Comparison of ENCODE assay signal across 23 cellular contexts in the genomic region with DNA sequence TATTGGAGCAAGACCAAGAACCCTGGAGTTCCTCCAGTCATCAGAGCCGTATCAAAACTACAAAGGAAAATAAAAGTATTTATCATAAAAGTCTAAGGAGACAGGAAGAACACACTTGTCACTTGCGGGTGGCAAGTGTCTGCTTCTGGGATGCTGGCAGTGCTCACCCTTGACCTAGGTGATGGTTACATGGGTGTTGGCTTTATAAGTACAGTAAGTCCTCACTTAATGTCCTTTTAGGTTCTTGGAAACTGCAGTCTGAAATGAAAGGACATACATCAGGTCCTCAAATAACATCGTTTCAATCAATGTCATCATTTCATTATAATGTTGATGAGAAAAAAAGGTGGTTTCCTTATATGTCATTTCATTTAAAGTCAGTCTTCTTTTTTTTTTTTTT. TPM values are rescaled to one million over a fixed set of nuclear protein-coding genes. Genes with fewer than 3 reads are reported as not detected.
"Had no signal": no experiment of that assay in that cellular context is flagged by ENCODE, and none has a peak within 500 bp of the region (broad histone marks: within the 10 kb centered on the region; RNA-seq: fewer than 3 reads in every experiment).

No MANE protein-coding gene starts in this region.

- ATAC-seq: HepG2, Right ventricle myocardium inferior, SK-N-SH treated with all-trans-retinoic acid at 6 μM for 48 hours had no signal

- H3K36me3 ChIP-seq: MG63, Peyer's patch, SJCRH30 had no signal

- H3K27ac ChIP-seq: PC-9, Peyer's patch, SJCRH30 had no signal

- DNase-seq: IMR-90; Karpas-422; KG1; MG63; NCI-H1092; NCI-H1417 treated with DMSO at 0.1 percent for 48 hours; NCI-H1694 treated with DMSO at 0.1 percent for 48 hours; NCI-H1930; NCI-H2227 treated with DMSO at 0.1 percent for 48 hours; NCI-H524; NK-92 treated with Interleukin-12 subunit alpha and Interleukin-12 subunit beta, amount 100 ng/mL, for 24 hours; OCI-M1; PC-9; Peyer's patch; SHP77 treated with DMSO at 0.1 percent for 48 hours; SJCRH30; T-helper 1 cell had no signal

- H3K9me3 ChIP-seq: MG63, Peyer's patch, SJCRH30 had no signal

- H3K4me2 ChIP-seq: PC-9 had no signal

- H3K4me3 ChIP-seq: MG63, PC-9, Peyer's patch, SJCRH30 had no signal

- H2AFZ ChIP-seq: PC-9 had no signal

- H3K27me3 ChIP-seq: MG63, Peyer's patch, SJCRH30 had no signal

- H3K4me1 ChIP-seq: Peyer's patch, SJCRH30 had no signal

RNA-seq across cellular contexts. Expression of a gene that starts 3.0 kb away (rescaled TPM):
- total RNA-seq: HepG2, HT1080, IMR-90, NCI-H460, PC-9, Peyer's patch, Right ventricle myocardium inferior, RPMI7951 had no signal
